6 cellular contexts compared by ENCODE assay signal in genomic region chr17:21707131-21707530, GRCh38. TPM values are rescaled to one million over a fixed set of nuclear protein-coding genes. Genes with fewer than 3 reads are reported as not detected.
"Had no signal": no experiment of that assay in that cellular context is flagged by ENCODE, and none has a peak within 500 bp of the region (broad histone marks: within the 10 kb centered on the region; RNA-seq: fewer than 3 reads in every experiment).

No MANE protein-coding gene starts in this region.

RNA-seq across cellular contexts. Expression of gene KCNJ18, which starts 14.8 kb away (rescaled TPM):
- total RNA-seq: GM23248, H7, HepG2, HFFc6, HT1080 had no signal
- polyA plus RNA-seq: GM23248, HepG2, IgD-negative memory B cell had no signal
